8 cellular contexts compared by ENCODE assay signal in genomic region chr9:114591206-114591853, GRCh38. TPM values are rescaled to one million over a fixed set of nuclear protein-coding genes. Genes with fewer than 3 reads are reported as not detected.
DNase-seq lines count a peak whose midpoint lies in the region; ATAC-seq and TF ChIP-seq lines count a peak whose summit lies in the region.

No MANE protein-coding gene starts in this region.

- no peaks in the 10 kb centered on the region for H3K9me3 ChIP-seq in Panc1 (ENCODE audit: control insufficient read depth, insufficient read depth, low read depth, low read length)

- intact Hi-C loops in Panc1 (cut with micrococcal nuclease; ENCODE audit: unreplicated experiment), result no loop called here

- ATAC-seq in Panc1, result no peak
- no peak for ATAC-seq in HG03457 (IDR thresholded peaks at IDR 0.05; ENCODE audit: unreplicated experiment)

- TSS peak; percentile 24 for BruUV-seq in Panc1 (replicated peaks; lab: Mats Ljungman, UMichigan)

- TF ChIP-seq CTCF in Panc1 (IDR thresholded peaks at IDR 0.05) (no peak), osteocyte (IDR thresholded peaks at IDR 0.05) (no peak)

- CTCF ChIA-PET in Panc1 (lab: Charles Lee), result no interaction called here

- H3K9me3 Mint-ChIP-seq in osteocyte (ENCODE audit: unreplicated experiment), result no peaks in the 10 kb centered on the region

- peaks cover 5% of the 10 kb centered on the region for H3K4me1 ChIP-seq in Panc1 (ENCODE audit: control insufficient read depth, insufficient read depth, low read length)

- H3K4me1 Mint-ChIP-seq in osteocyte (ENCODE audit: unreplicated experiment), result peaks cover 47% of the 10 kb centered on the region

- H3K27me3 ChIP-seq in Panc1 (ENCODE audit: control insufficient read depth, insufficient read depth, low read length), result no peaks in the 10 kb centered on the region

- no peak overlapping the region for H3K4me3 Mint-ChIP-seq in osteocyte (ENCODE audit: unreplicated experiment)

- H3K27ac ChIP-seq in Panc1 (ENCODE audit: low read length) (no peak overlapping the region), epithelial cell of prostate (peak overlapping the region; percentile 84)

- peaks cover 26% of the 10 kb centered on the region for H3K36me3 Mint-ChIP-seq in osteocyte (ENCODE audit: unreplicated experiment)

- DNase-seq in Panc1 (ENCODE audit: low read depth, low spot score) (no peak), epithelial cell of prostate (ENCODE audit: low read depth, low spot score) (no peak), osteocyte (ENCODE audit: extremely low spot score, unreplicated experiment) (no peak), NCI-H774 (lab: John Stamatoyannopoulos, UW) (no peak), H4 (ENCODE audit: low spot score) (no peak), dedifferentiated amniotic fluid mesenchymal stem cell (ENCODE audit: extremely low spot score) (no peak)

- peaks cover 13% of the 10 kb centered on the region for H3K36me3 ChIP-seq in Panc1 (ENCODE audit: control insufficient read depth, insufficient read depth, low read length)

- H3K27ac Mint-ChIP-seq in osteocyte (ENCODE audit: unreplicated experiment), result peak overlapping the region; percentile 56

- H3K4me3 ChIP-seq in GM08714 (ENCODE audit: low read length) (peak overlapping the region; percentile 14; the same call in 1 of the 2 replicates), Panc1 (ENCODE audit: low read depth in 2 of 2, low read length in 2 of 2) (no peak overlapping the region)

- POLR2A ChIA-PET in Panc1 (lab: Charles Lee), result interaction anchor here (0.6 to 1.1 kb wide), 2 partner anchors 11 to 429 kb away, joined by 3 to 4 read pairs; no protein-coding TSS in a partner anchor

- no peaks in the 10 kb centered on the region for H3K27me3 Mint-ChIP-seq in osteocyte (ENCODE audit: unreplicated experiment)

- in situ Hi-C loops in Panc1 (cut with HindIII; ENCODE audit: low pct_unique_long_range_greater_than_20kb, low sequenced_read_pairs), result no loop called here

RNA-seq across cellular contexts. Expression of gene ATP6V1G1, which starts 3.8 kb away (rescaled TPM):
- total RNA-seq in Panc1 (2021; ENCODE audit: unreplicated experiment), result 71.8 TPM
- polyA plus RNA-seq in Panc1 (2012; ENCODE audit: insufficient read length), result 73.0 TPM
- total RNA-seq in osteocyte, result 118 and 123 TPM in 2 replicates
- 171 and 172 TPM in 2 replicates for total RNA-seq in H4 (2014; rRNA removed; shearing (Covaris generic))

RNA-seq across cellular contexts. Expression of gene TMEM268, which starts 19.8 kb away (rescaled TPM):
- total RNA-seq in Panc1 (2021; ENCODE audit: unreplicated experiment) (9.0 TPM), osteocyte (15.9 and 16.1 TPM in 2 replicates)
- 5.0 TPM for polyA plus RNA-seq in Panc1 (2012; ENCODE audit: insufficient read length)
- 6.2 and 10.0 TPM in 2 replicates for total RNA-seq in H4 (2014; rRNA removed; shearing (Covaris generic))
